ENCODE assay signal across 25 cellular contexts in the genomic region with DNA sequence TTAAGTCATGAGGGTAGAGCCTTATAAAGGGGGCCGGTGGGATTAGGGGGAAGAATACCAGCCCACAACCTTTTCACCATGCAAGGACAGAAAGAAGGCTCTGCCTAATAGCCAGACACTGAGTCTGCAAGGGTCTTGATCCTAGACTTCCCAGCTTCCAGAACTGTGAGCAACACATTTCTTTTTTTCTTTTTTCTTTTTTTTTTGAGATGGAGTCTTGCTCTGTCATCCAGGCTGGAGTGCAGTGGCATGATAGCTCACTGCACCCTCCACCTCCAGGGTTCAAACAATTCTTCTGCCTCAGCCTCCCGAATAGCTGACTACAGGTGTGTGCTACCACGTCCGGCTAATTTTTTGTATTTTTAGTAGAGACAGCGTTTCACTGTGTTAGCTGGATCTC. TPM values are rescaled to one million over a fixed set of nuclear protein-coding genes. Genes with fewer than 3 reads are reported as not detected.
DNase-seq lines count a peak whose midpoint lies in the region; ATAC-seq, FAIRE-seq and TF ChIP-seq lines count a peak whose summit lies in the region.
"Had no signal": no experiment of that assay in that cellular context is flagged by ENCODE, and none has a peak within 500 bp of the region (broad histone marks: within the 10 kb centered on the region; RNA-seq: fewer than 3 reads in every experiment).

No MANE protein-coding gene starts in this region.

- H2AFZ ChIP-seq in MM.1S (ENCODE audit: low read length): no peak overlapping the region
- H2AFZ ChIP-seq: GM23248 had no signal

- DNase-seq in activated T-cell treated with anti-CD3 and anti-CD28 coated beads, Interleukin-2, amount 50 U/mL, for 24 hours: no peak
- no peak for DNase-seq in activated T-cell treated with anti-CD3 and anti-CD28 coated beads, Interleukin-2, amount 50 U/mL, for 72 hours
- DNase-seq in MM.1S: peak; percentile 3
- DNase-seq in immature natural killer cell: no peak
- no peak for DNase-seq in stimulated activated naive B cell treated with anti-CD40 and anti-IgM and Interleukin-4, amounts not matched to agents 10 μg/mL and 1 μg/mL and 100 μg/mL, for 72 hours
- no peak for DNase-seq in kidney
- no peak for DNase-seq in NCI-H2107 treated with DMSO at 0.1 percent for 48 hours (lab: John Stamatoyannopoulos, UW; ENCODE audit: unreplicated experiment)
- DNase-seq: body of pancreas; DMS153; glutamatergic neuron; GM23248; HFFc6; NCI-H1105 treated with DMSO at 0.1 percent for 48 hours; pancreas; PC-3; spleen; stimulated activated CD4-positive, alpha-beta T cell treated with anti-CD3 and anti-CD28 coated beads, Interleukin-2, amount 100 ng/mL, for 48 hours; stimulated activated naive CD4-positive, alpha-beta T cell had no signal

- H3K27me3 Mint-ChIP-seq in activated T-cell treated with anti-CD3 and anti-CD28 coated beads, Interleukin-2, amount 50 U/mL, for 24 hours: no peaks in the 10 kb centered on the region
- H3K27me3 Mint-ChIP-seq in activated T-cell treated with anti-CD3 and anti-CD28 coated beads, Interleukin-2, amount 50 U/mL, for 72 hours (ENCODE audit: low read depth): no peaks in the 10 kb centered on the region
- H3K27me3 Mint-ChIP-seq in immature natural killer cell (ENCODE audit: low read depth in 3 of 3): peaks cover 6% of the 10 kb centered on the region in 3 donors
- no peaks in the 10 kb centered on the region for H3K27me3 Mint-ChIP-seq in stimulated activated naive B cell treated with anti-CD40 and anti-IgM and Interleukin-4, amounts not matched to agents 10 μg/mL and 1 μg/mL and 100 μg/mL, for 72 hours

- H4K20me1 ChIP-seq in MM.1S (ENCODE audit: insufficient read depth, low read length): 0 out of 2 replicates have a peak, but pooled peaks cover 3% of the 10 kb centered on the region

- no peaks in the 10 kb centered on the region for H3K27me3 ChIP-seq in MM.1S (replicated peaks; ENCODE audit: insufficient read depth, low read length)
- H3K27me3 ChIP-seq: body of pancreas, pancreas, right atrium auricular region, spleen, vagina had no signal

- peaks cover 63% of the 10 kb centered on the region for H3K36me3 Mint-ChIP-seq in activated T-cell treated with anti-CD3 and anti-CD28 coated beads, Interleukin-2, amount 50 U/mL, for 24 hours (ENCODE audit: low read depth)
- H3K36me3 Mint-ChIP-seq in activated T-cell treated with anti-CD3 and anti-CD28 coated beads, Interleukin-2, amount 50 U/mL, for 72 hours (ENCODE audit: insufficient read depth in 2 of 2): peaks cover 15 to 19% of the 10 kb centered on the region in 2 donors
- peaks cover 10 to 23% (median 20%) of the 10 kb centered on the region in 3 donors for H3K36me3 Mint-ChIP-seq in immature natural killer cell
- peaks cover 23 to 25% of the 10 kb centered on the region in 2 donors for H3K36me3 Mint-ChIP-seq in stimulated activated naive B cell treated with anti-CD40 and anti-IgM and Interleukin-4, amounts not matched to agents 10 μg/mL and 1 μg/mL and 100 μg/mL, for 72 hours

- H3K9me3 Mint-ChIP-seq in activated T-cell treated with anti-CD3 and anti-CD28 coated beads, Interleukin-2, amount 50 U/mL, for 24 hours: no peaks in the 10 kb centered on the region
- H3K9me3 Mint-ChIP-seq in activated T-cell treated with anti-CD3 and anti-CD28 coated beads, Interleukin-2, amount 50 U/mL, for 72 hours: no peaks in the 10 kb centered on the region
- no peaks in the 10 kb centered on the region for H3K9me3 Mint-ChIP-seq in immature natural killer cell
- no peaks in the 10 kb centered on the region for H3K9me3 Mint-ChIP-seq in stimulated activated naive B cell treated with anti-CD40 and anti-IgM and Interleukin-4, amounts not matched to agents 10 μg/mL and 1 μg/mL and 100 μg/mL, for 72 hours
- H3K9me3 Mint-ChIP-seq: HFFc6 had no signal

- H3K27ac ChIP-seq in MM.1S (ENCODE audit: low read length) (no peak overlapping the region), kidney (ENCODE audit: low read depth in 2 of 2, low read length in 2 of 2) (no peak overlapping the region)
- H3K27ac ChIP-seq: body of pancreas, GM23248, pancreas, vagina had no signal

- no peak for ATAC-seq in activated T-cell treated with anti-CD3 and anti-CD28 coated beads, Interleukin-2, amount 50 U/mL, for 72 hours (replicated peaks in 1 of 2)
- ATAC-seq in stimulated activated naive B cell treated with anti-CD40 and anti-IgM and Interleukin-4, amounts not matched to agents 10 μg/mL and 1 μg/mL and 100 μg/mL, for 72 hours (replicated peaks): no peak
- ATAC-seq in HG03139 (IDR thresholded peaks at IDR 0.05; ENCODE audit: unreplicated experiment): no peak
- ATAC-seq: body of pancreas, pancreas, PC-3, Right ventricle myocardium inferior had no signal

- no peak for TF ChIP-seq CTCF in MM.1S (IDR thresholded peaks at IDR 0.05; ENCODE audit: low read length)
- no peak for TF ChIP-seq CTCF in kidney (IDR thresholded peaks at IDR 0.05; ENCODE audit: borderline replicate concordance, extremely low read depth, insufficient read depth)

- H3F3A ChIP-seq in MM.1S (ENCODE audit: insufficient read depth, low read length): peaks cover 11% of the 10 kb centered on the region

- H3K9ac ChIP-seq in MM.1S (ENCODE audit: low read length) (no peak overlapping the region), kidney (ENCODE audit: low read length in 2 of 2) (no peak overlapping the region)
- H3K9ac ChIP-seq: GM23248 had no signal

- H3K36me3 ChIP-seq in MM.1S (replicated peaks; ENCODE audit: insufficient read depth, low read length) (no peaks in the 10 kb centered on the region), kidney (ENCODE audit: control insufficient read depth in 1 of 2, insufficient read depth in 2 of 2, low read length in 2 of 2) (no peaks in the 10 kb centered on the region)
- H3K36me3 ChIP-seq: pancreas, right atrium auricular region, vagina had no signal

- no peaks in the 10 kb centered on the region for H3K9me3 ChIP-seq in MM.1S (replicated peaks; ENCODE audit: insufficient read depth, low read length)
- H3K9me3 ChIP-seq in kidney (ENCODE audit: control insufficient read depth in 1 of 2, low read length in 2 of 2): no peaks in the 10 kb centered on the region
- H3K9me3 ChIP-seq: body of pancreas, pancreas, right atrium auricular region, spleen, vagina had no signal

- peaks cover 28% of the 10 kb centered on the region for H3K79me2 ChIP-seq in MM.1S (ENCODE audit: low read length)

- H3K9me2 ChIP-seq in MM.1S (replicated peaks; ENCODE audit: insufficient read depth, low read length): no peaks in the 10 kb centered on the region

- intact Hi-C loops in kidney (cut with DNase I): no loop called here

- H3K4me3 Mint-ChIP-seq in activated T-cell treated with anti-CD3 and anti-CD28 coated beads, Interleukin-2, amount 50 U/mL, for 24 hours: no peak overlapping the region
- peak overlapping the region in 1 of 2 donors; percentile 47 for H3K4me3 Mint-ChIP-seq in activated T-cell treated with anti-CD3 and anti-CD28 coated beads, Interleukin-2, amount 50 U/mL, for 72 hours
- peak overlapping the region in 3 of 5 donors; percentile 88 to 93 (median 90) for H3K4me3 Mint-ChIP-seq in immature natural killer cell
- H3K4me3 Mint-ChIP-seq in stimulated activated naive B cell treated with anti-CD40 and anti-IgM and Interleukin-4, amounts not matched to agents 10 μg/mL and 1 μg/mL and 100 μg/mL, for 72 hours: no peak overlapping the region
- H3K4me3 Mint-ChIP-seq: HFFc6 had no signal

- peaks cover 7% of the 10 kb centered on the region for H3K4me1 ChIP-seq in MM.1S (ENCODE audit: low read length)
- H3K4me1 ChIP-seq in kidney (ENCODE audit: control insufficient read depth in 1 of 2, insufficient read depth in 1 of 2, low read depth in 1 of 2, low read length in 2 of 2): peaks cover 7 to 12% of the 10 kb centered on the region in 2 donors

- peak overlapping the region; percentile 63 for H3K27ac Mint-ChIP-seq in activated T-cell treated with anti-CD3 and anti-CD28 coated beads, Interleukin-2, amount 50 U/mL, for 24 hours
- no peak overlapping the region for H3K27ac Mint-ChIP-seq in activated T-cell treated with anti-CD3 and anti-CD28 coated beads, Interleukin-2, amount 50 U/mL, for 72 hours
- peak overlapping the region in 3 of 6 donors; percentile 55 to 67 (median 60) for H3K27ac Mint-ChIP-seq in immature natural killer cell
- peak overlapping the region; percentile 68 for H3K27ac Mint-ChIP-seq in stimulated activated naive B cell treated with anti-CD40 and anti-IgM and Interleukin-4, amounts not matched to agents 10 μg/mL and 1 μg/mL and 100 μg/mL, for 72 hours
- H3K27ac Mint-ChIP-seq: HFFc6 had no signal

- peaks cover 53% of the 10 kb centered on the region for H3K4me1 Mint-ChIP-seq in activated T-cell treated with anti-CD3 and anti-CD28 coated beads, Interleukin-2, amount 50 U/mL, for 24 hours (ENCODE audit: low read depth)
- H3K4me1 Mint-ChIP-seq in activated T-cell treated with anti-CD3 and anti-CD28 coated beads, Interleukin-2, amount 50 U/mL, for 72 hours (ENCODE audit: low read depth): peaks cover 47% of the 10 kb centered on the region
- H3K4me1 Mint-ChIP-seq in immature natural killer cell: peaks cover 29 to 39% of the 10 kb centered on the region in 2 donors
- H3K4me1 Mint-ChIP-seq in stimulated activated naive B cell treated with anti-CD40 and anti-IgM and Interleukin-4, amounts not matched to agents 10 μg/mL and 1 μg/mL and 100 μg/mL, for 72 hours: peaks cover 23 to 51% of the 10 kb centered on the region in 2 donors

- no peak overlapping the region for H3K4me2 ChIP-seq in MM.1S (ENCODE audit: low read depth, low read length)

- FAIRE-seq in kidney (lab: Jason Lieb, UNC): no peak
- FAIRE-seq: G401.6, pancreas had no signal

- no peak overlapping the region for H3K4me3 ChIP-seq in MM.1S (ENCODE audit: low read length)
- no peak overlapping the region for H3K4me3 ChIP-seq in kidney (ENCODE audit: low read length in 2 of 2)
- H3K4me3 ChIP-seq: body of pancreas, GM23248, pancreas, right atrium auricular region, spleen, vagina had no signal

RNA-seq across cellular contexts. Expression of a gene that starts 1.7 kb away (rescaled TPM):
- total RNA-seq in activated T-cell treated with anti-CD3 and anti-CD28 coated beads, Interleukin-2, amount 50 U/mL, for 72 hours: 10 to 100 TPM; 58.1 to 77.1 TPM
- 10 to 100 TPM in 2 of 3 donors, 1 to 10 TPM in 1; 9.7 to 15.0 (median 11.0) TPM for polyA plus RNA-seq in immature natural killer cell
- 72.2 TPM for total RNA-seq in kidney
- polyA plus RNA-seq in kidney (ENCODE audit: insufficient read depth, low read depth, low replicate concordance): 60.8 TPM

RNA-seq across cellular contexts. Expression of a gene that starts 14.1 kb away (rescaled TPM):
- total RNA-seq in activated T-cell treated with anti-CD3 and anti-CD28 coated beads, Interleukin-2, amount 50 U/mL, for 72 hours: 100 to 1,000 TPM; 196 to 201 TPM
- 100 to 1,000 TPM in 1 of 3 donors, 10 to 100 TPM in 2; 55.4 to 126 (median 58.4) TPM for polyA plus RNA-seq in immature natural killer cell
- total RNA-seq in kidney: 5.5 TPM
- 3.5 TPM for polyA plus RNA-seq in kidney (ENCODE audit: insufficient read depth, low read depth, low replicate concordance)
- total RNA-seq: GM23248, HFFc6, M059J, NCI-H460, PC-3 had no signal
- polyA plus RNA-seq: GM23248 had no signal

RNA-seq across cellular contexts. Expression of a gene that starts 23.6 kb away (rescaled TPM):
- not detected for total RNA-seq in activated T-cell treated with anti-CD3 and anti-CD28 coated beads, Interleukin-2, amount 50 U/mL, for 72 hours
- under 1 TPM in 2 of 3 donors, not detected in 1; 0.10 to 0.16 TPM for polyA plus RNA-seq in immature natural killer cell
- 0.13 TPM for total RNA-seq in kidney
- not detected for polyA plus RNA-seq in kidney (ENCODE audit: insufficient read depth, low read depth, low replicate concordance)
- total RNA-seq: body of pancreas, GM23248, HFFc6, M059J, NCI-H460, spleen had no signal

RNA-seq across cellular contexts. Expression of a gene that starts 47.3 kb away (rescaled TPM):
- total RNA-seq in activated T-cell treated with anti-CD3 and anti-CD28 coated beads, Interleukin-2, amount 50 U/mL, for 72 hours: under 1 TPM; 0.22 to 0.69 TPM
- polyA plus RNA-seq in immature natural killer cell (10 to 100 TPM; 10.9 to 26.8 (median 21.1) TPM), kidney (ENCODE audit: insufficient read depth, low read depth, low replicate concordance) (1.8 TPM)
- total RNA-seq in kidney: 4.1 TPM
- total RNA-seq: GM23248, HFFc6, M059J had no signal
- polyA plus RNA-seq: GM23248 had no signal

Comparison
In these comparisons a context has a peak if more than half of its experiments do, and no peak if none do; other contexts are left out.
1. H3K4me3 Mint-ChIP-seq: peak in immature natural killer cell (3 of 5); none in activated T-cell treated with anti-CD3 and anti-CD28 coated beads, Interleukin-2, amount 50 U/mL, for 24 hours (single experiment) and stimulated activated naive B cell treated with anti-CD40 and anti-IgM and Interleukin-4, amounts not matched to agents 10 μg/mL and 1 μg/mL and 100 μg/mL, for 72 hours (0 of 2).
2. RNA of a gene that starts 14.1 kb away (total RNA-seq): 196 to 201 TPM in activated T-cell treated with anti-CD3 and anti-CD28 coated beads, Interleukin-2, amount 50 U/mL, for 72 hours; 5.5 TPM in kidney (single experiment); every median in the first group is over 10 times any median in the second.